12 cellular contexts compared by ENCODE assay signal in the genomic region with DNA sequence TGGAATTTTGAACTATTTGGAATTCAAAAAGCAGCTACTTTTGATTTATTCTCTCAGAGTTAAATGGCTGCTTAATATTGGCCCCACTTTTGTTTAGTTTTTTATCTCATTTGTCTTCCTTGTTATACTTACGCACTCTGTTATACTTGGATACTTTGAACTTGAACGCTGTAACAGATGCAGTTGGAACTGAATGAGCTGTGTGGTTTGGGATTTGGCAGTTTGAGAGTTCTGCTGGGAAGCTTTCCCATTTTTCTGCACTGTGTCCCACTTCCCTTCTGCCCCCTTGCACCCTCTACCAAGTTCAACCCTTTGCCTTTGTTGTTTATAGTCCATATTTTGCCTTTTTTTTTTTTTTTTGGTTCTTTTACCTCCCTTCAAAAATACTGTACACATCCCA. TPM values are rescaled to one million over a fixed set of nuclear protein-coding genes. Genes with fewer than 3 reads are reported as not detected.
DNase-seq lines count a peak whose midpoint lies in the region; ATAC-seq, FAIRE-seq and TF ChIP-seq lines count a peak whose summit lies in the region.
"Had no signal": no experiment of that assay in that cellular context is flagged by ENCODE, and none has a peak within 500 bp of the region (broad histone marks: within the 10 kb centered on the region; RNA-seq: fewer than 3 reads in every experiment).

No MANE protein-coding gene starts in this region.

- RAD21 ChIA-PET in GM12878 (lab: Charles Lee; ENCODE audit: unreplicated experiment): interaction anchor here (0.7 to 5.1 kb wide), 23 partner anchors 10 to 173 kb away, joined by 3 to 32 read pairs (median 7); partner anchors contain the start of genes GLRX and RFESD

- no peak overlapping the region for H3K27ac ChIP-seq in CD4-positive, alpha-beta T cell (ENCODE audit: low read depth, low read length)
- no peak overlapping the region for H3K27ac ChIP-seq in GM12878 (ENCODE audit: control insufficient read depth, insufficient read depth)

- H3K9me3 ChIP-seq in CD4-positive, alpha-beta T cell (ENCODE audit: control insufficient read depth, low read length): no peaks in the 10 kb centered on the region
- H3K9me3 ChIP-seq in GM12878 (replicated peaks; ENCODE audit: control insufficient read depth, insufficient read depth, low read length): no peaks in the 10 kb centered on the region; the same call in 2 of the 3 replicates

- H3K27ac Mint-ChIP-seq in CD4-positive, alpha-beta T cell: no peak overlapping the region
- peak overlapping the region in 5 of 6 donors; percentile 1 to 43 (median 40) for H3K27ac Mint-ChIP-seq in immature natural killer cell
- H3K27ac Mint-ChIP-seq: CD4-positive, alpha-beta memory T cell had no signal

- no peak for ATAC-seq in CD4-positive, alpha-beta T cell (ENCODE audit: poor library complexity)
- no peak for ATAC-seq in GM12878
- ATAC-seq in GM21390 (IDR thresholded peaks at IDR 0.05; ENCODE audit: unreplicated experiment): no peak
- ATAC-seq in HG03442 (IDR thresholded peaks at IDR 0.05; ENCODE audit: unreplicated experiment): no peak

- no peak for TF ChIP-seq RAD21 in GM12878 (IDR thresholded peaks at IDR 0.05; ENCODE audit: insufficient read depth, low read depth, low read length)

- no TSS peak for BruUV-seq in GM12878 (replicated peaks; lab: Mats Ljungman, UMichigan)

- POLR2A ChIA-PET in CD4-positive, alpha-beta T cell (lab: Charles Lee): no interaction called here
- POLR2A ChIA-PET in GM12878 (lab: Charles Lee): interaction anchor here (0.6 to 2.6 kb wide), 11 partner anchors 10 to 117 kb away, joined by 3 to 28 read pairs (median 4); partner anchors contain the start of genes GLRX and RFESD

- intact Hi-C loops in CD4-positive, alpha-beta T cell (cut with DNase I, micrococcal nuclease): no loop called here
- intact Hi-C loops in GM12878 (cut with micrococcal nuclease; ENCODE audit: unreplicated experiment): loop anchor here (2.0 to 10.0 kb wide), 4 partner anchors 26 to 180 kb away; partner anchors contain the start of genes ARSK, GLRX and SKIC3

- H3K9ac ChIP-seq in GM12878 (ENCODE audit: control insufficient read depth, insufficient read depth, low read length): peak overlapping the region; percentile 14; the same call in 1 of the 2 replicates

- TF ChIP-seq EP300 in GM12878 (IDR thresholded peaks at IDR 0.05; ENCODE audit: borderline replicate concordance in 1 of 2, control insufficient read depth in 1 of 2, low read depth in 2 of 2, low read length in 2 of 2): no peak

- no peak for FAIRE-seq in GM12878 (lab: Jason Lieb, UNC)
- FAIRE-seq: bronchial epithelial cell had no signal

- WGBS in GM12878 (ENCODE audit: insufficient coverage, insufficient replicate concordance, low lambda C conversion rate, missing lambda C conversion rate): 100% methylated on average over 2 of the region's 2 CpGs

- TF ChIP-seq POLR2A in GM12878 (IDR thresholded peaks at IDR 0.05; ENCODE audit: low read depth, low read length): no peak

- peaks cover 6% of the 10 kb centered on the region; the same call in 1 of the 2 replicates for H3K4me1 ChIP-seq in GM12878 (ENCODE audit: control insufficient read depth, insufficient read depth, low read length)

- peak overlapping the region; percentile 34 for H3K4me3 ChIP-seq in GM12878

- H3K4me3 Mint-ChIP-seq in CD4-positive, alpha-beta T cell: peak overlapping the region; percentile 23
- no peak overlapping the region for H3K4me3 Mint-ChIP-seq in immature natural killer cell

- peaks cover 42% of the 10 kb centered on the region for H3K27me3 Mint-ChIP-seq in CD4-positive, alpha-beta T cell
- peaks cover 0 to 13% (median 0%) of the 10 kb centered on the region in 3 donors for H3K27me3 Mint-ChIP-seq in immature natural killer cell (ENCODE audit: low read depth in 3 of 3)

- H3K27me3 ChIP-seq in CD4-positive, alpha-beta T cell (ENCODE audit: control insufficient read depth, insufficient read depth, low read length): peaks cover 28% of the 10 kb centered on the region
- H3K27me3 ChIP-seq in GM12878 (replicated peaks in 1 of 2; ENCODE audit: control insufficient read depth in 2 of 2, insufficient read depth in 2 of 2, low read length in 1 of 2): no peaks in the 10 kb centered on the region

- peaks cover 0 to 4% of the 10 kb centered on the region in 2 experiments; a peak in 1 of 4 replicates for H3K36me3 ChIP-seq in GM12878 (ENCODE audit: control insufficient read depth in 2 of 2, insufficient read depth in 2 of 2, low read length in 1 of 2)

- in situ Hi-C loops in GM12878 (cut with MboI): no loop called here

- CTCF ChIA-PET in CD4-positive, alpha-beta T cell (lab: Charles Lee): interaction anchor here (1.0 kb wide), 1 partner anchor 11 kb away, joined by 3 read pairs; no protein-coding TSS in a partner anchor
- CTCF ChIA-PET in GM12878 (lab: Yijun Ruan, JAX): interaction anchor here (0.7 to 4.9 kb wide), 20 partner anchors 9 to 602 kb away, joined by 3 to 23 read pairs (median 6); partner anchors contain the start of gene RFESD

- no peaks in the 10 kb centered on the region for H3K36me3 Mint-ChIP-seq in CD4-positive, alpha-beta T cell (ENCODE audit: low read depth)
- peaks cover 10 to 14% (median 11%) of the 10 kb centered on the region in 3 donors for H3K36me3 Mint-ChIP-seq in immature natural killer cell
- H3K36me3 Mint-ChIP-seq: CD4-positive, alpha-beta memory T cell had no signal

- H3K9me3 Mint-ChIP-seq in CD4-positive, alpha-beta T cell: no peaks in the 10 kb centered on the region
- no peaks in the 10 kb centered on the region for H3K9me3 Mint-ChIP-seq in immature natural killer cell
- H3K9me3 Mint-ChIP-seq: CD4-positive, alpha-beta memory T cell had no signal

- peaks cover 37% of the 10 kb centered on the region for H3K79me2 ChIP-seq in GM12878 (ENCODE audit: control insufficient read depth, insufficient read depth, low read length)

- TF ChIP-seq CTCF in CD4-positive, alpha-beta T cell (IDR thresholded peaks at IDR 0.05): no peak
- TF ChIP-seq CTCF in GM12878 (IDR thresholded peaks at IDR 0.05 in 2 of 3, conservative IDR thresholded peaks at IDR 0.05 in 1 of 3; ENCODE audit: control insufficient read depth in 2 of 3, extremely low read depth in 1 of 3, insufficient read depth in 1 of 3, low read depth in 3 of 3, low read length in 3 of 3): no peak

- SMC1A ChIA-PET in GM12878 (lab: Charles Lee; ENCODE audit: uncharacterized antibody, unreplicated experiment): interaction anchor here (0.7 to 6.6 kb wide), 32 partner anchors 10 to 224 kb away, joined by 3 to 58 read pairs (median 5); partner anchors contain the start of genes GLRX and RFESD

- no peak overlapping the region for H2AFZ ChIP-seq in GM12878 (ENCODE audit: control insufficient read depth, low read depth, low read length)

- peak overlapping the region; percentile 63; the same call in 1 of the 2 replicates for H3K4me2 ChIP-seq in GM12878 (ENCODE audit: control insufficient read depth, insufficient read depth)

- DNase-seq in CD4-positive, alpha-beta T cell: no peak
- no peak for DNase-seq in GM12878 (ENCODE audit: low read depth, low spot score)
- DNase-seq in immature natural killer cell: no peak
- peak; percentile 60 for DNase-seq in putamen (ENCODE audit: low spot score)
- DNase-seq in D341Med (ENCODE audit: low spot score): no peak
- DNase-seq in NCI-H146 treated with DMSO at 0.1 percent for 48 hours (lab: John Stamatoyannopoulos, UW; ENCODE audit: unreplicated experiment): no peak
- DNase-seq: activated CD8-positive, alpha-beta memory T cell treated with anti-CD3 and anti-CD28 coated beads, Interleukin-2, amount 50 U/mL, for 4 hours; CD4-positive, alpha-beta memory T cell had no signal

- H3K4me1 Mint-ChIP-seq in CD4-positive, alpha-beta T cell (ENCODE audit: low read depth): peaks cover 20% of the 10 kb centered on the region
- H3K4me1 Mint-ChIP-seq in immature natural killer cell: peaks cover 39 to 55% of the 10 kb centered on the region in 2 donors

- no peaks in the 10 kb centered on the region for H4K20me1 ChIP-seq in GM12878 (ENCODE audit: control insufficient read depth, insufficient read depth)

RNA-seq across cellular contexts. Expression of gene RHOBTB3, which starts 3.8 kb away (rescaled TPM):
- 1 to 10 TPM; 3.8 to 4.3 TPM for total RNA-seq in CD4-positive, alpha-beta T cell
- total RNA-seq in GM12878 (2013; cell fraction: nucleolus; rRNA removed): 326 and 333 TPM in 2 replicates
- total RNA-seq in GM12878 (2014; rRNA removed) (9.6 and 12.3 TPM in 2 replicates), GM12878 (2014; rRNA removed; fragmentation: Illumina TruSeq; extraction: Trizol) (9.1 and 11.0 TPM in 2 replicates), GM12878 (2021) (8.0 and 10.6 TPM in 2 replicates)
- polyA plus RNA-seq in GM12878 (2011; ENCODE audit: low read depth): 3.5 TPM
- polyA plus RNA-seq in GM12878 (2011; rRNA removed) (39.2 and 42.8 TPM in 2 replicates), GM12878 (2014; fragmentation: Illumina TruSeq; extraction: Trizol) (7.6 and 13.1 TPM in 2 replicates), GM12878 (2014; fragmentation: Nextera tagmentation; extraction: Ambion mirVana) (1 to 10 TPM; 3.6 to 4.1 TPM), GM12878 (2014; rRNA removed) (5.9 and 8.5 TPM in 2 replicates), GM12878 (2016; fragmentation: Nextera tagmentation; extraction: Ambion mirVana) (1 to 10 TPM; 8.7 to 9.7 TPM), immature natural killer cell (10 to 100 TPM; 22.9 to 44.6 (median 25.7) TPM)
- polyA plus RNA-seq in GM12878 (2011; cell fraction: cytosol; rRNA removed): 54.1 and 59.0 TPM in 2 replicates
- 53.0 and 58.6 TPM in 2 replicates for polyA plus RNA-seq in GM12878 (2011; cell fraction: nucleus; rRNA removed)
- polyA plus RNA-seq in GM12878 (2012): 6.2 and 9.4 TPM in 2 replicates
- polyA minus RNA-seq in GM12878 (2011; rRNA and poly(A)+ RNA removed): 164 and 183 TPM in 2 replicates
- polyA minus RNA-seq in GM12878 (2011; cell fraction: cytosol; rRNA and poly(A)+ RNA removed): 61.5 and 62.0 TPM in 2 replicates
- polyA minus RNA-seq in GM12878 (2011; cell fraction: nucleus; rRNA and poly(A)+ RNA removed): 115 and 166 TPM in 2 replicates

RNA-seq across cellular contexts. Expression of gene SPATA9, which starts 52.1 kb away (rescaled TPM):
- total RNA-seq in CD4-positive, alpha-beta T cell: not detected
- 0.81 TPM in 1 of 2 replicates, not detected in the other for total RNA-seq in GM12878 (2013; cell fraction: nucleolus; rRNA removed)
- 0.11 and 0.16 TPM in 2 replicates for total RNA-seq in GM12878 (2014; rRNA removed)
- total RNA-seq in GM12878 (2014; rRNA removed; fragmentation: Illumina TruSeq; extraction: Trizol): 0.18 TPM in 1 of 2 replicates, not detected in the other
- 0.35 TPM in 1 of 2 replicates, not detected in the other for total RNA-seq in GM12878 (2021)
- polyA plus RNA-seq in GM12878 (2011; ENCODE audit: low read depth): not detected
- polyA plus RNA-seq in GM12878 (2011; rRNA removed): 0.33 and 0.46 TPM in 2 replicates
- 0.15 and 0.45 TPM in 2 replicates for polyA plus RNA-seq in GM12878 (2011; cell fraction: cytosol; rRNA removed)
- polyA plus RNA-seq in GM12878 (2011; cell fraction: nucleus; rRNA removed): 0.34 and 0.39 TPM in 2 replicates
- 0.25 and 0.53 TPM in 2 replicates for polyA plus RNA-seq in GM12878 (2012)
- 0.13 TPM in 1 of 2 replicates, not detected in the other for polyA plus RNA-seq in GM12878 (2014; fragmentation: Illumina TruSeq; extraction: Trizol)
- under 1 TPM; 0.16 to 0.49 TPM for polyA plus RNA-seq in GM12878 (2014; fragmentation: Nextera tagmentation; extraction: Ambion mirVana)
- polyA plus RNA-seq in GM12878 (2014; rRNA removed): 0.15 and 0.22 TPM in 2 replicates
- polyA plus RNA-seq in GM12878 (2016; fragmentation: Nextera tagmentation; extraction: Ambion mirVana): under 1 TPM; 0.16 to 0.24 TPM
- not detected in 2 replicates for polyA minus RNA-seq in GM12878 (2011; rRNA and poly(A)+ RNA removed)
- polyA minus RNA-seq in GM12878 (2011; cell fraction: cytosol; rRNA and poly(A)+ RNA removed): not detected in 2 replicates
- polyA minus RNA-seq in GM12878 (2011; cell fraction: nucleus; rRNA and poly(A)+ RNA removed): 0.57 TPM in 1 of 2 replicates, not detected in the other
- 1 to 10 TPM in 2 of 3 donors, not detected in 1; 1.4 to 1.6 TPM for polyA plus RNA-seq in immature natural killer cell
- total RNA-seq: bronchial epithelial cell; CD4-positive, alpha-beta memory T cell; T-helper 2 cell treated with Interferon-gamma antibody and Interleukin-4, amounts not matched to agents 100 ng/mL and 5 ng/mL, for 36 hours had no signal
